ENCODE assay signal across 1 cellular context in the genomic region with DNA sequence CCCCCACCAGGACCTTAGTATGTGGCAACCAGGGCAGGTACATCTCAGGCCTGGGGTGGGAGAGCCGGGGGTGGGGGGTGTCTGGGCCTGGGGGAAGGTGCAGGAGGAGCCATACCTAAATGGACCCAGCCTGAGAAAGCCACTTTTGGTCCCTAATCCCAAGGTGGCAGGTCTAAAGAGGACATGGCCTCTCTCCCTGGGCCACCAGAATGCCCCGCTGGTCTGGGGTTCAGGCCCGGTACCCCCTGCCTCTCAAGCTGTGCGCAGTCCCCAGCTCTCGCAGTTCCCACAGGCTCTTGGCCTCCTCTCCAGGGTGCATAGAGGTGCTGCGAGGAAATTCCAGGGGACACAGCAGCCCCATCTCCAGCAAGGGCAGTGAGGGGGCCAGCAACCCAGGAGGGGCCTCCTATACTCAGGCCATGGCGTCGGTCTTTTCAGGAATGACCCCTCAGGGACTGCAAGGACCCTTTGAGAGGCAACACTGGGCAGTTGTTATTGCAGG.
TF ChIP-seq lines count a peak whose summit lies in the region.

No MANE protein-coding gene starts in this region.

TF ChIP-seq in HepG2, 621 proteins besides CTCF, POLR2A, EP300 and RAD21:
- TF ChIP-seq EED (CRISPR knock-in tag; IDR thresholded peaks at IDR 0.05) (peak; percentile 47; the same call in 1 of the 2 replicates), AKNA (CRISPR knock-in tag; IDR thresholded peaks at IDR 0.05; ENCODE audit: borderline replicate concordance) (no peak)
